Comparison of ENCODE assay signal across 10 cellular contexts in genomic region chr20:41476013-41476441, GRCh38.
DNase-seq lines count a peak whose midpoint lies in the region; ATAC-seq, FAIRE-seq and TF ChIP-seq lines count a peak whose summit lies in the region.
"Had no signal": no experiment of that assay in that cellular context is flagged by ENCODE, and none has a peak within 500 bp of the region (broad histone marks: within the 10 kb centered on the region; RNA-seq: fewer than 3 reads in every experiment).

No MANE protein-coding gene starts in this region.

- H3K27ac ChIP-seq in epithelial cell of prostate (no peak overlapping the region), pancreas (peak overlapping the region in 3 of 4 donors; percentile 49 to 87 (median 67)), tibial artery (no peak overlapping the region)

- H3K4me1 ChIP-seq in pancreas, result peaks cover 13 to 30% (median 27%) of the 10 kb centered on the region in 3 donors
- H3K4me1 ChIP-seq in tibial artery, result peaks cover 0 to 13% (median 10%) of the 10 kb centered on the region in 4 donors

- H3K36me3 ChIP-seq in pancreas (no peaks in the 10 kb centered on the region), tibial artery (peaks cover 12 to 46% (median 28%) of the 10 kb centered on the region in 3 donors)

- FAIRE-seq in pancreas (lab: Jason Lieb, UNC), result peak; percentile 5

- TF ChIP-seq CTCF in pancreas (IDR thresholded peaks at IDR 0.05) (no peak), tibial artery (IDR thresholded peaks at IDR 0.05) (no peak)

- peak; percentile 51 for DNase-seq in EL
- peak; percentile 85 for DNase-seq in NCI-H510A treated with DMSO at 0.1 percent for 48 hours (lab: John Stamatoyannopoulos, UW)
- peak; percentile 50 for DNase-seq in epithelial cell of prostate (ENCODE audit: low read depth, low spot score)
- DNase-seq in pancreas, result peak in 4 of 6 donors; percentile 50 to 79 (median 72)
- DNase-seq in tibial artery, result no peak
- no peak for DNase-seq in DMS114 treated with DMSO at 0.1 percent for 48 hours (lab: John Stamatoyannopoulos, UW; ENCODE audit: unreplicated experiment)
- DNase-seq in superior temporal gyrus (ENCODE audit: extremely low spot score), result no peak
- DNase-seq: mesendoderm, trophoblast cell had no signal

- H3K9me3 ChIP-seq in pancreas (no peaks in the 10 kb centered on the region), tibial artery (no peaks in the 10 kb centered on the region)

- ATAC-seq in pancreas, result peak; percentile 92 to 95 (median 94)
- ATAC-seq in GM19452 (IDR thresholded peaks at IDR 0.05; ENCODE audit: unreplicated experiment), result no peak

- intact Hi-C loops in pancreas (cut with DNase I) (no loop called here), tibial artery (cut with DNase I; ENCODE audit: low total_unique reads) (no loop called here)

- H3K4me3 ChIP-seq in pancreas (no peak overlapping the region), tibial artery (no peak overlapping the region)

- H3K27me3 ChIP-seq in pancreas (no peaks in the 10 kb centered on the region), tibial artery (no peaks in the 10 kb centered on the region)

Comparison
In these comparisons a context has a peak if more than half of its experiments do, and no peak if none do; other contexts are left out.
1. DNase-seq: peak in EL (single experiment), NCI-H510A treated with DMSO at 0.1 percent for 48 hours (single experiment), epithelial cell of prostate (single experiment) and pancreas (4 of 6); none in tibial artery (0 of 2), DMS114 treated with DMSO at 0.1 percent for 48 hours (single experiment) and superior temporal gyrus (single experiment).
2. H3K27ac ChIP-seq: peak in pancreas (3 of 4); none in epithelial cell of prostate (single experiment) and tibial artery (0 of 2).